10 cellular contexts compared by ENCODE assay signal in genomic region chr4:73431813-73432168, GRCh38. TPM values are rescaled to one million over a fixed set of nuclear protein-coding genes. Genes with fewer than 3 reads are reported as not detected.
"Had no signal": no experiment of that assay in that cellular context is flagged by ENCODE, and none has a peak within 500 bp of the region (broad histone marks: within the 10 kb centered on the region; RNA-seq: fewer than 3 reads in every experiment).

No MANE protein-coding gene starts in this region.

- H3K9me3 Mint-ChIP-seq: GM23338, H9, IgD-negative memory B cell had no signal

- H3K27me3 Mint-ChIP-seq: IgD-negative memory B cell had no signal

- H3K4me3 Mint-ChIP-seq: GM23338, H9, IgD-negative memory B cell had no signal

- ATAC-seq: GM23338 had no signal

- H3K36me3 Mint-ChIP-seq: IgD-negative memory B cell had no signal

- H3K4me1 Mint-ChIP-seq: GM23338, H9, IgD-negative memory B cell had no signal

- FAIRE-seq: H1, H54, HTR-8/SVneo had no signal

- H2AFZ ChIP-seq: GM23338 had no signal

- DNase-seq: H9, HCEC 1CT, KBM-7 had no signal

- H3K9ac ChIP-seq: KMS-11 had no signal

- H3K4me2 ChIP-seq: GM23338, KMS-11 had no signal

- H3K27ac Mint-ChIP-seq: GM23338, H9, IgD-negative memory B cell had no signal

- H3K4me3 ChIP-seq: GM23338 had no signal

- H3K27ac ChIP-seq: KMS-11 had no signal

RNA-seq across cellular contexts. Expression of gene AFP, which starts 4.2 kb away (rescaled TPM):
- total RNA-seq: HT-29 had no signal
- polyA plus RNA-seq: IgD-negative memory B cell had no signal

RNA-seq across cellular contexts. Expression of gene ALB, which starts 27.7 kb away (rescaled TPM):
- total RNA-seq: GM23338, H1, H9, HT-29 had no signal
- polyA plus RNA-seq: GM23338, IgD-negative memory B cell had no signal

RNA-seq across cellular contexts. Expression of gene AFM, which starts 49.8 kb away (rescaled TPM):
- total RNA-seq: GM23338, H1, H9, HT-29 had no signal
- polyA plus RNA-seq: GM23338, H1, IgD-negative memory B cell had no signal
